In the genomic region with DNA sequence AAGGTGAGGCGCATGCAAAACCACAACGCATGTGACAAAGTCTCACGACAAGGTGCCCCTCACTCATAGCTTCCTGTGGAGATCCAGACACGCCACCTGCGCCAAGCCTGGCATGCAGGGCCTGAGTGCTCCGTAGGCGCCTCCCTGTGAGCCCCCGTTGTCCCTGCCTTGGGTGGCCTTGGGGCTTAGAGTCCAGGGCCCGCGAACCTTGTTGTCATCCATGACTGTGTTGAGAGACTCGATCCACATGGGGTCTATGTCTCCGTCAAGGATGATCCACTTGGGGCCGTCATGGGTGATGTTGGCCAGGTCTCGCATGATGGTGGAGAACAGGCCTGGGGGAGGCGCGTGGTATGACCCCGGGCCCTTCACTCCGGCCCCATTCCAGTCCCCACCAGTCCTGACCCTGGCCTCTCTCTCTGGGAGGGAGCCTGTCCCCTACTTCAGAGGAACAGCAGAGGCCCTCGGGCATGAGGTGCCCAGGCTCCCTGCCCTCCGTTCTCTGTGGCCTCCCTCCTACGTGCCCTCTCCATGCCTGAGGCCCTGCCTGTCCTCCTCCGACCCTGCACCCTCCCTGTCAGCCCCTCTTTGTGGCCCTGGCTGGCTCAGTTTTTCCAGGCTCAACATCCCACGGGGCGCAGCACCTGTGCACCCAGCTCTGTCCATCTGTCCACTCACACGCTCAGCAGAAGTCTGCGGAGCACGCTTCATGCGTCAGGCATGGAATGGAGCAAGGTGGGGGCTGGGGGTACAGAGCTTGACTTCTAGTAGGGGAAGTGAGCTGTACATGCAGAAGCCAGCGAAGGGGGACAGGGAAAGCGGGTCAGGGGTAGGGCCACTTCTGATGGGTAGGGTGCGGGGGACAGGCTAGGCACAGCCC, we compare ENCODE assay signal across 15 cellular contexts.
A peak's percentile ranks its signal among the peaks of the same experiment; 100 is the strongest.
DNase-seq lines count a peak whose midpoint lies in the region; ATAC-seq, FAIRE-seq and TF ChIP-seq lines count a peak whose summit lies in the region.
"Had no signal": no experiment of that assay in that cellular context is flagged by ENCODE, and none has a peak within 500 bp of the region (broad histone marks: within the 10 kb centered on the region; RNA-seq: fewer than 3 reads in every experiment).

No MANE protein-coding gene starts in this region.

- H3K4me3 Mint-ChIP-seq in MCF 10A (ENCODE audit: unreplicated experiment): no peak overlapping the region
- H3K4me3 Mint-ChIP-seq: CD4-positive, CD25-positive, alpha-beta regulatory T cell; H9 had no signal

- H3K14ac ChIP-seq in H1 (ENCODE audit: insufficient read length) (no peak overlapping the region), trophoblast cell (ENCODE audit: low read length) (no peak overlapping the region)

- H2BK120ac ChIP-seq in H1 (replicated peaks; ENCODE audit: low read depth, low read length): no peak overlapping the region
- H2BK120ac ChIP-seq in trophoblast cell (ENCODE audit: insufficient read depth, low read length, poor library complexity): no peak overlapping the region

- H2AK5ac ChIP-seq in H1 (ENCODE audit: low read depth, low read length) (no peak overlapping the region), trophoblast cell (ENCODE audit: low read length) (no peak overlapping the region)

- no peaks in the 10 kb centered on the region for H3K4me1 Mint-ChIP-seq in MCF 10A (ENCODE audit: insufficient read depth, unreplicated experiment)
- H3K4me1 Mint-ChIP-seq: H9 had no signal

- BruUV-seq in MCF 10A (replicated peaks; lab: Mats Ljungman, UMichigan): no TSS peak

- H3K36me3 ChIP-seq in WERI-Rb-1 (no peaks in the 10 kb centered on the region), H1 (ENCODE audit: control insufficient read depth in 2 of 4, insufficient read depth in 4 of 4, low read length in 3 of 4) (no peaks in the 10 kb centered on the region), trophoblast cell (ENCODE audit: control insufficient read depth in 1 of 2, insufficient read depth in 2 of 2, low read length in 2 of 2) (no peaks in the 10 kb centered on the region), esophagus squamous epithelium (no peaks in the 10 kb centered on the region)

- WGBS in right cardiac atrium: 93% methylated on average over 31 of the region's 31 CpGs
- 92% methylated on average over 31 of the region's 31 CpGs; no CpG with 5 or more reads in 1 of the 2 experiments for WGBS in H1 (ENCODE audit: extremely low coverage in 1 of 2, insufficient coverage in 1 of 2, insufficient read length in 1 of 2, insufficient replicate concordance in 2 of 2, low coverage in 1 of 2, low lambda C conversion rate in 2 of 2, missing lambda C conversion rate in 1 of 2), 2 experiments
- no CpG with 5 or more reads among the region's 31 CpGs for WGBS in trophoblast cell (ENCODE audit: extremely low coverage, insufficient coverage, insufficient read length)
- 89 to 94% methylated on average over 11 to 12 of the region's 31 CpGs for WGBS in esophagus squamous epithelium, 2 donors

- H2BK12ac ChIP-seq in H1 (ENCODE audit: low read depth, low read length) (no peak overlapping the region), trophoblast cell (ENCODE audit: low read length) (no peak overlapping the region)

- CTCF ChIA-PET in H1 (lab: Charles Lee; ENCODE audit: partially characterized antibody) (interaction anchor here (0.8 to 3.4 kb wide), 11 partner anchors 9 to 272 kb away, joined by 3 to 22 read pairs (median 5); no protein-coding TSS in a partner anchor), MCF 10A (lab: Yijun Ruan, JAX) (interaction anchor here (0.5 to 1.1 kb wide), 2 partner anchors 87 to 217 kb away, joined by 3 to 4 read pairs; no protein-coding TSS in a partner anchor)

- H3K4me1 ChIP-seq in right cardiac atrium (ENCODE audit: control insufficient read depth, insufficient read depth, low read length) (no peaks in the 10 kb centered on the region), H1 (replicated peaks in 1 of 4; ENCODE audit: control insufficient read depth in 3 of 4, insufficient read depth in 4 of 4, low read length in 3 of 4) (no peaks in the 10 kb centered on the region; a peak in 1 of 7 replicates), trophoblast cell (ENCODE audit: control insufficient read depth in 1 of 2, insufficient read depth in 2 of 2, low read length in 2 of 2) (no peaks in the 10 kb centered on the region), esophagus squamous epithelium (peaks cover 0 to 4% (median 0%) of the 10 kb centered on the region in 3 donors)

- H3K18ac ChIP-seq in H1 (ENCODE audit: extremely low read depth, low read length) (no peak overlapping the region; the same call in 1 of the 2 replicates), trophoblast cell (ENCODE audit: low read length) (no peak overlapping the region)

- H4K8ac ChIP-seq in H1 (ENCODE audit: extremely low read depth, insufficient read depth, low read length) (no peak overlapping the region), trophoblast cell (ENCODE audit: low read depth, low read length) (no peak overlapping the region)

- FAIRE-seq in H1 (lab: Jason Lieb, UNC): no peak

- peaks cover 19% of the 10 kb centered on the region for H3K27me3 Mint-ChIP-seq in MCF 10A (ENCODE audit: insufficient read depth, unreplicated experiment)
- H3K27me3 Mint-ChIP-seq: CD4-positive, CD25-positive, alpha-beta regulatory T cell had no signal

- H3K36me3 Mint-ChIP-seq in MCF 10A (ENCODE audit: insufficient read depth, unreplicated experiment): no peaks in the 10 kb centered on the region
- H3K36me3 Mint-ChIP-seq: CD4-positive, CD25-positive, alpha-beta regulatory T cell had no signal

- no peaks in the 10 kb centered on the region for H4K20me1 ChIP-seq in H1 (replicated peaks in 1 of 2; ENCODE audit: control insufficient read depth in 1 of 2, insufficient read depth in 2 of 2, low read length in 2 of 2)
- H4K20me1 ChIP-seq: BLaER1 treated with 17β-estradiol and CSF1 and Interleukin-3, amounts not matched to agents 10 nM and 100 nM had no signal

- H4K91ac ChIP-seq in H1 (replicated peaks; ENCODE audit: insufficient read length, low read length) (no peak overlapping the region), trophoblast cell (ENCODE audit: low read depth, low read length) (no peak overlapping the region)

- no peaks in the 10 kb centered on the region for H3K9me3 Mint-ChIP-seq in MCF 10A (ENCODE audit: unreplicated experiment)
- H3K9me3 Mint-ChIP-seq: H9 had no signal

- H3K23ac ChIP-seq in H1 (ENCODE audit: insufficient read length) (no peak overlapping the region), trophoblast cell (ENCODE audit: low read length) (no peak overlapping the region)

- no peak overlapping the region for H3K56ac ChIP-seq in H1 (replicated peaks; ENCODE audit: insufficient read length, low read depth, low read length)

- TF ChIP-seq POLR2A in H1 (IDR thresholded peaks at IDR 0.05; ENCODE audit: control extremely low read depth in 1 of 2, low read depth in 2 of 2, low read length in 2 of 2): no peak
- no peak for TF ChIP-seq POLR2A in esophagus squamous epithelium (IDR thresholded peaks at IDR 0.05)

- no peaks in the 10 kb centered on the region for H3K23me2 ChIP-seq in H1 (ENCODE audit: low read depth, low read length)

- H3K4me2 ChIP-seq in H1 (ENCODE audit: insufficient read depth in 1 of 2, low read depth in 2 of 2, low read length in 2 of 2) (no peak overlapping the region), trophoblast cell (ENCODE audit: low read length) (no peak overlapping the region)
- H3K4me2 ChIP-seq: BLaER1 treated with 17β-estradiol and CSF1 and Interleukin-3, amounts not matched to agents 10 nM and 100 nM had no signal

- ATAC-seq in right cardiac atrium: no peak
- no peak for ATAC-seq in Right ventricle myocardium superior (ENCODE audit: poor library complexity)

- H3K27ac ChIP-seq in right cardiac atrium (ENCODE audit: low read length): no peak overlapping the region
- no peak overlapping the region for H3K27ac ChIP-seq in WERI-Rb-1
- no peak overlapping the region for H3K27ac ChIP-seq in H1 (ENCODE audit: low read depth, low read length)
- H3K27ac ChIP-seq in trophoblast cell (ENCODE audit: low read depth, low read length): no peak overlapping the region
- H3K27ac ChIP-seq in esophagus squamous epithelium: no peak overlapping the region
- H3K27ac ChIP-seq: 22Rv1; BLaER1 treated with 17β-estradiol and CSF1 and Interleukin-3, amounts not matched to agents 10 nM and 100 nM; GM23248 had no signal

- intact Hi-C loops in right cardiac atrium (cut with DNase I) (loop anchor here in 1 of 4 donors (5.0 kb wide), 1 partner anchor 306 kb away; no protein-coding TSS in a partner anchor), Right ventricle myocardium superior (cut with DNase I) (no loop called here), esophagus squamous epithelium (cut with DNase I) (no loop called here), MCF 10A (cut with micrococcal nuclease) (no loop called here)

- H3K4me3 ChIP-seq in right cardiac atrium (ENCODE audit: low read length) (no peak overlapping the region), WERI-Rb-1 (ENCODE audit: low read depth, low read length) (no peak overlapping the region), H1 (ENCODE audit: extremely low read depth in 1 of 4, insufficient read depth in 2 of 4, low read depth in 3 of 4, low read length in 4 of 4) (no peak overlapping the region), trophoblast cell (ENCODE audit: low read depth, low read length) (peak overlapping the region; percentile 32), esophagus squamous epithelium (no peak overlapping the region)
- H3K4me3 ChIP-seq: BLaER1 treated with 17β-estradiol and CSF1 and Interleukin-3, amounts not matched to agents 10 nM and 100 nM; GM23248 had no signal

- peak overlapping the region; percentile 14 for H3K4ac ChIP-seq in H1 (replicated peaks; ENCODE audit: insufficient read length, low read depth, low read length)
- H3K4ac ChIP-seq in trophoblast cell (ENCODE audit: low read depth, low read length): no peak overlapping the region

- TF ChIP-seq RAD21 in H1 (IDR thresholded peaks at IDR 0.05 in 1 of 2, conservative IDR thresholded peaks at IDR 0.05 in 1 of 2; ENCODE audit: low read depth in 2 of 2, low read length in 2 of 2): no peak

- H3K27me3 ChIP-seq in right cardiac atrium (ENCODE audit: control insufficient read depth, insufficient read depth) (no peaks in the 10 kb centered on the region), WERI-Rb-1 (ENCODE audit: insufficient read depth, low read depth, severe bottlenecking) (no peaks in the 10 kb centered on the region), H1 (replicated peaks in 1 of 4; ENCODE audit: control insufficient read depth in 3 of 4, extremely low read depth in 1 of 4, insufficient read depth in 3 of 4, low read length in 3 of 4) (peaks cover 0 to 3% (median 0%) of the 10 kb centered on the region in 4 experiments; a peak in 3 of 7 replicates), trophoblast cell (ENCODE audit: insufficient read depth, low read length) (no peaks in the 10 kb centered on the region), esophagus squamous epithelium (no peaks in the 10 kb centered on the region)
- H3K27me3 ChIP-seq: BLaER1 treated with 17β-estradiol and CSF1 and Interleukin-3, amounts not matched to agents 10 nM and 100 nM had no signal

- H2BK5ac ChIP-seq in H1 (ENCODE audit: low read depth, low read length): no peak overlapping the region
- no peak overlapping the region for H2BK5ac ChIP-seq in trophoblast cell (ENCODE audit: low read depth, low read length, poor library complexity)

- no peak overlapping the region for H3K9ac ChIP-seq in H1 (replicated peaks in 1 of 4; ENCODE audit: extremely low read depth in 1 of 4, low read depth in 3 of 4, low read length in 3 of 4)
- H3K9ac ChIP-seq in trophoblast cell (ENCODE audit: low read length): no peak overlapping the region
- H3K9ac ChIP-seq: BLaER1 treated with 17β-estradiol and CSF1 and Interleukin-3, amounts not matched to agents 10 nM and 100 nM; GM23248 had no signal

- no peak for TF ChIP-seq EP300 in H1 (IDR thresholded peaks at IDR 0.05; ENCODE audit: borderline replicate concordance in 1 of 2, low read depth in 2 of 2, low read length in 2 of 2)

- POLR2A ChIA-PET in H1 (lab: Charles Lee; ENCODE audit: partially characterized antibody): no interaction called here
- POLR2A ChIA-PET in MCF 10A (lab: Yijun Ruan, JAX): no interaction called here

- H2BK20ac ChIP-seq in H1 (ENCODE audit: low read length): no peak overlapping the region

- H2BK15ac ChIP-seq in H1 (ENCODE audit: low read length): no peak overlapping the region

- no peak overlapping the region for H4K5ac ChIP-seq in H1 (ENCODE audit: insufficient read length, low read depth, low read length)

- H3K79me2 ChIP-seq in H1 (ENCODE audit: control insufficient read depth in 1 of 2, insufficient read depth in 2 of 2, low read length in 2 of 2) (no peaks in the 10 kb centered on the region), trophoblast cell (ENCODE audit: control insufficient read depth, insufficient read depth, low read length, poor library complexity) (no peaks in the 10 kb centered on the region)

- H4K12ac ChIP-seq in trophoblast cell (ENCODE audit: low read depth, low read length): no peak overlapping the region

- H3K79me1 ChIP-seq in H1 (ENCODE audit: low read depth, low read length) (no peaks in the 10 kb centered on the region), trophoblast cell (ENCODE audit: low read length) (no peaks in the 10 kb centered on the region)

- H2AFZ ChIP-seq in H1 (ENCODE audit: low read length) (no peak overlapping the region), trophoblast cell (ENCODE audit: insufficient read depth, low read length, poor library complexity) (no peak overlapping the region)
- H2AFZ ChIP-seq: GM23248 had no signal

- DNase-seq in right cardiac atrium (peak in 2 of 3 donors; percentile 28 to 40), Right ventricle myocardium superior (no peak), WERI-Rb-1 (peak; percentile 42), H1 (ENCODE audit: low read depth in 1 of 2, low spot score in 2 of 2) (no peak), trophoblast cell (no peak), esophagus squamous epithelium (lab: John Stamatoyannopoulos, UW) (no peak), MCF 10A (ENCODE audit: unreplicated experiment) (no peak), NK-92 (lab: John Stamatoyannopoulos, UW; ENCODE audit: unreplicated experiment) (no peak)
- DNase-seq: CD4-positive, CD25-positive, alpha-beta regulatory T cell; DMS53; GF-D8; GM23248; H9 had no signal

- TF ChIP-seq CTCF in WERI-Rb-1 (IDR thresholded peaks at IDR 0.05; ENCODE audit: low read depth, low read length) (no peak), H1 (IDR thresholded peaks at IDR 0.05; ENCODE audit: control extremely low read depth in 1 of 3, insufficient read depth in 1 of 3, low read depth in 1 of 3, low read length in 3 of 3) (no peak), esophagus squamous epithelium (IDR thresholded peaks at IDR 0.05) (no peak), MCF 10A (IDR thresholded peaks at IDR 0.05; ENCODE audit: unreplicated experiment) (no peak)

- H3K9me3 ChIP-seq in right cardiac atrium (ENCODE audit: control insufficient read depth, low read length) (no peaks in the 10 kb centered on the region), WERI-Rb-1 (ENCODE audit: severe bottlenecking) (no peaks in the 10 kb centered on the region), H1 (ENCODE audit: insufficient read depth in 2 of 2, low read depth in 1 of 2, low read length in 1 of 2) (no peaks in the 10 kb centered on the region), trophoblast cell (ENCODE audit: insufficient read depth, low read depth, low read length) (no peaks in the 10 kb centered on the region), esophagus squamous epithelium (no peaks in the 10 kb centered on the region)
- H3K9me3 ChIP-seq: BLaER1 treated with 17β-estradiol and CSF1 and Interleukin-3, amounts not matched to agents 10 nM and 100 nM had no signal

- H3K27ac Mint-ChIP-seq in MCF 10A (ENCODE audit: low read depth, unreplicated experiment): no peak overlapping the region
- H3K27ac Mint-ChIP-seq: H9 had no signal

Comparison
In these comparisons a context has a peak if more than half of its experiments do, and no peak if none do; other contexts are left out.
1. DNase-seq: peak in right cardiac atrium (2 of 3) and WERI-Rb-1 (single experiment); none in Right ventricle myocardium superior (single experiment), H1 (0 of 2), trophoblast cell (0 of 2), esophagus squamous epithelium (single experiment), MCF 10A (single experiment) and NK-92 (single experiment).